Comparison of ENCODE assay signal across 1 cellular context in the genomic region with DNA sequence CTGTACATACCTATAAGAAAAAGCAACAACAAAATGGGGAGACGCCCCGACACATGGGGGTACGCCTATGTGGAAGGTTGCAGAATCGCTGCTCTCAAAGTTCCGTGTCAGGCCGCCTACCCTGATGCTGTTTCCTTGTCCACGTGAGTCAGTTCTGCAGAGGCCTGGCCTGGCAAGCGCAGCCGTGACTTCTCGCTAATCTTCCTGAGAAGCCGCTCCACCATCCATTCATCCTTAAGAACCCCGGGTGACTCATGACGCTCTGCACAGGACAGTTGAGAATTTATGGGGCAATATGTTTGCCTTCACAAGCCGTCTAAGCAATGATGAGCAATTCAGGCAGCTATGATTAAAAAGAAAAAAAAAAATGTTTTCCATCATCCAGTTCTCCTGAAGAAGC.
TF ChIP-seq lines count a peak whose summit lies in the region.

No MANE protein-coding gene starts in this region.

TF ChIP-seq in HEK293T, 16 proteins besides CTCF, POLR2A, EP300 and RAD21 (continued from another document):
- TF ChIP-seq, protein P1, sequence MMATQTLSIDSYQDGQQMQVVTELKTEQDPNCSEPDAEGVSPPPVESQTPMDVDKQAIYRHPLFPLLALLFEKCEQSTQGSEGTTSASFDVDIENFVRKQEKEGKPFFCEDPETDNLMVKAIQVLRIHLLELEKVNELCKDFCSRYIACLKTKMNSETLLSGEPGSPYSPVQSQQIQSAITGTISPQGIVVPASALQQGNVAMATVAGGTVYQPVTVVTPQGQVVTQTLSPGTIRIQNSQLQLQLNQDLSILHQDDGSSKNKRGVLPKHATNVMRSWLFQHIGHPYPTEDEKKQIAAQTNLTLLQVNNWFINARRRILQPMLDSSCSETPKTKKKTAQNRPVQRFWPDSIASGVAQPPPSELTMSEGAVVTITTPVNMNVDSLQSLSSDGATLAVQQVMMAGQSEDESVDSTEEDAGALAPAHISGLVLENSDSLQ (IDR thresholded peaks at IDR 0.05): 0 out of 2 replicates have a peak, but pooled peaks have one; percentile 14
TF ChIP-seq in HEK293T: peak in this region for 1.
